23 cellular contexts compared by ENCODE assay signal in genomic region chr5:1176473-1177391, GRCh38. TPM values are rescaled to one million over a fixed set of nuclear protein-coding genes. Genes with fewer than 3 reads are reported as not detected.
DNase-seq lines count a peak whose midpoint lies in the region; ATAC-seq, FAIRE-seq and TF ChIP-seq lines count a peak whose summit lies in the region.
"Had no signal": no experiment of that assay in that cellular context is flagged by ENCODE, and none has a peak within 500 bp of the region (broad histone marks: within the 10 kb centered on the region; RNA-seq: fewer than 3 reads in every experiment).

No MANE protein-coding gene starts in this region.

- TF ChIP-seq POLR2A in K562 (conservative IDR thresholded peaks at IDR 0.05) = no peak

- H3K4me1 ChIP-seq in K562 (replicated peaks in 1 of 2; ENCODE audit: control insufficient read depth in 2 of 2, insufficient read depth in 2 of 2, low read length in 2 of 2) (peaks cover 11 to 67% of the 10 kb centered on the region in 2 experiments; a peak in 4 of 5 replicates), kidney (ENCODE audit: control insufficient read depth in 1 of 2, insufficient read depth in 1 of 2, low read depth in 1 of 2, low read length in 2 of 2) (no peaks in the 10 kb centered on the region)
- H3K4me1 ChIP-seq: suprapubic skin had no signal

- no peak for TF ChIP-seq EP300 in K562 (IDR thresholded peaks at IDR 0.05; ENCODE audit: low read length)

- no peaks in the 10 kb centered on the region for H3K79me2 ChIP-seq in K562 (ENCODE audit: control insufficient read depth, insufficient read depth, low read length)

- H3K9me3 ChIP-seq in K562 (replicated peaks; ENCODE audit: control insufficient read depth, insufficient read depth, low read depth, low read length) = no peaks in the 10 kb centered on the region
- no peaks in the 10 kb centered on the region for H3K9me3 ChIP-seq in kidney (ENCODE audit: control insufficient read depth in 1 of 2, low read length in 2 of 2)
- H3K9me3 ChIP-seq: heart right ventricle, pancreas, suprapubic skin had no signal

- H3K36me3 ChIP-seq in K562 (ENCODE audit: control insufficient read depth, insufficient read depth, low read length) (no peaks in the 10 kb centered on the region), kidney (ENCODE audit: control insufficient read depth in 1 of 2, insufficient read depth in 2 of 2, low read length in 2 of 2) (no peaks in the 10 kb centered on the region)
- H3K36me3 ChIP-seq: heart right ventricle, pancreas, suprapubic skin had no signal

- 0 out of 2 replicates have a peak overlapping the region, but pooled peaks have one; percentile 24 for H2AFZ ChIP-seq in K562 (ENCODE audit: low read depth, low read length)

- no peak for TF ChIP-seq RAD21 in K562 (CRISPR knock-in tag; conservative IDR thresholded peaks at IDR 0.05 in 1 of 2, IDR thresholded peaks at IDR 0.05 in 1 of 2)

- H3K9ac ChIP-seq in K562 (ENCODE audit: insufficient read depth in 1 of 2, low read depth in 2 of 2, low read length in 2 of 2) (peak overlapping the region in 1 of 2 experiments; percentile 61; a peak in 2 of 4 replicates), kidney (ENCODE audit: low read length in 2 of 2) (no peak overlapping the region)

- H3K27ac ChIP-seq in K562 (ENCODE audit: extremely low read depth, low read depth, low read length) (no peak overlapping the region), kidney (ENCODE audit: low read depth in 2 of 2, low read length in 2 of 2) (no peak overlapping the region)
- H3K27ac ChIP-seq: heart right ventricle, pancreas, suprapubic skin had no signal

- WGBS in K562 (ENCODE audit: insufficient coverage, low coverage, missing lambda C conversion rate) = 58% methylated on average over 31 of the region's 42 CpGs

- FAIRE-seq in K562 (lab: Jason Lieb, UNC) (peak; percentile 76), kidney (lab: Jason Lieb, UNC) (no peak)
- FAIRE-seq: pancreas had no signal

- no peak overlapping the region for H3K4me3 ChIP-seq in K562
- H3K4me3 ChIP-seq in kidney (ENCODE audit: low read length in 2 of 2) = no peak overlapping the region
- H3K4me3 ChIP-seq: heart right ventricle, pancreas, smooth muscle cell, suprapubic skin had no signal

- peak; percentile 59 for ATAC-seq in K562
- no peak for ATAC-seq in HG03354 (IDR thresholded peaks at IDR 0.05; ENCODE audit: poor library complexity, severe bottlenecking, unreplicated experiment)
- no peak for ATAC-seq in sciatic nerve
- ATAC-seq: activated CD8-positive, alpha-beta T cell treated with anti-CD3 and anti-CD28 coated beads for 36 hours; activated T-cell treated with anti-CD3 and anti-CD28 coated beads, Interleukin-2, amount 50 U/mL, for 72 hours; heart right ventricle; pancreas had no signal

- CTCF ChIA-PET in K562 (lab: Yijun Ruan, JAX; ENCODE audit: low intra/inter-chr PET ratio) = no interaction called here

- in situ Hi-C loops in K562 (cut with MboI) = no loop called here

- no TSS peak for BruUV-seq in K562 (replicated peaks; lab: Mats Ljungman, UMichigan)

- TF ChIP-seq CTCF in K562 (IDR thresholded peaks at IDR 0.05 in 2 of 3, conservative IDR thresholded peaks at IDR 0.05 in 1 of 3; ENCODE audit: insufficient read depth in 2 of 3, low read depth in 1 of 3, low read length in 3 of 3) (no peak), kidney (IDR thresholded peaks at IDR 0.05; ENCODE audit: borderline replicate concordance, extremely low read depth, insufficient read depth) (no peak)

- peaks cover 0 to 6% of the 10 kb centered on the region in 2 experiments; a peak in 2 of 5 replicates for H3K27me3 ChIP-seq in K562 (ENCODE audit: control insufficient read depth in 2 of 2, insufficient read depth in 2 of 2, low read length in 2 of 2)
- H3K27me3 ChIP-seq: pancreas had no signal

- no peaks in the 10 kb centered on the region for H4K20me1 ChIP-seq in K562 (replicated peaks; ENCODE audit: control insufficient read depth, insufficient read depth, low read length)

- intact Hi-C loops in K562 (cut with micrococcal nuclease) (no loop called here), kidney (cut with DNase I) (no loop called here), sciatic nerve (cut with DNase I) (no loop called here)

- peak; percentile 77 for DNase-seq in ELF-1 (ENCODE audit: low read depth, low spot score)
- peak; percentile 48 for DNase-seq in HT1080 (ENCODE audit: low read depth)
- DNase-seq in K562 (ENCODE audit: extremely low read depth in 1 of 4, low spot score in 3 of 4) = peak; percentile 48 to 89 (median 84)
- DNase-seq in kidney = peak; percentile 74
- no peak for DNase-seq in NCI-H446 treated with DMSO at 0.1 percent for 48 hours (lab: John Stamatoyannopoulos, UW)
- DNase-seq in amniotic stem cell (lab: John Stamatoyannopoulos, UW) = no peak
- DNase-seq in sciatic nerve (ENCODE audit: low spot score) = no peak
- DNase-seq: activated B cell treated with CpG ODN at 0.5 μM for 24 hours; activated CD8-positive, alpha-beta T cell treated with anti-CD3 and anti-CD28 coated beads for 36 hours; activated T-cell treated with anti-CD3 and anti-CD28 coated beads, Interleukin-2, amount 50 U/mL, for 72 hours; caudate nucleus; effector memory CD4-positive, alpha-beta T cell; NCI-H1105; NCI-H2171; RPMI8226; T-helper 1 cell had no signal

- POLR2A ChIA-PET in K562 (lab: Yijun Ruan, JAX) = interaction anchor here (0.6 to 1.5 kb wide), 2 partner anchors 12 to 301 kb away, joined by 3 read pairs; no protein-coding TSS in a partner anchor

- no peaks in the 10 kb centered on the region for H3K9me1 ChIP-seq in K562 (ENCODE audit: control insufficient read depth, insufficient read depth, low read length)

- no peak overlapping the region for H3K4me2 ChIP-seq in K562 (ENCODE audit: insufficient read depth, low read length)
- H3K4me2 ChIP-seq: smooth muscle cell had no signal

TF ChIP-seq in K562, 482 proteins besides CTCF, POLR2A, EP300 and RAD21 (continues in another document):
- TF ChIP-seq NFYB (IDR thresholded peaks at IDR 0.05; ENCODE audit: extremely low read depth, insufficient read length) (peak; percentile 76), FOS (IDR thresholded peaks at IDR 0.05; ENCODE audit: extremely low read depth, insufficient read length) (peak; percentile 28), SP2 (IDR thresholded peaks at IDR 0.05; ENCODE audit: extremely low read depth, low read depth, low read length, poor library complexity, severe bottlenecking) (peak; percentile 19), CAMTA2 (CRISPR knock-in tag; conservative IDR thresholded peaks at IDR 0.05) (no peak)

RNA-seq across cellular contexts. Expression of gene SLC6A19, which starts 24.7 kb away (rescaled TPM):
- not detected in 2 replicates for total RNA-seq in HT1080 (2014; rRNA removed; shearing (Covaris generic))
- polyA plus RNA-seq in HT1080 (2015; cell fraction: cytosol; rRNA removed) = not detected in 2 replicates
- polyA plus RNA-seq in HT1080 (2015; cell fraction: nucleus; rRNA removed) = not detected in 2 replicates
- total RNA-seq in K562 (2011; cell fraction: chromatin; rRNA removed; ENCODE audit: low replicate concordance) = 1.7 and 3.2 TPM in 2 replicates
- 2.1 and 2.2 TPM in 2 replicates for total RNA-seq in K562 (2011; cell fraction: nucleolus; rRNA removed)
- total RNA-seq in K562 (2011; cell fraction: nucleoplasm; rRNA removed) = 1.5 and 1.6 TPM in 2 replicates
- total RNA-seq in K562 (2014; rRNA removed) (0.59 and 1.3 TPM in 2 replicates), K562 (2014; rRNA removed; fragmentation: Illumina TruSeq; extraction: Trizol) (0.26 and 0.47 TPM in 2 replicates), K562 (2015; rRNA removed; fragmentation: Illumina TruSeq; extraction: Trizol) (0.43 and 0.49 TPM in 2 replicates), K562 (2021) (1.3 and 1.6 TPM in 2 replicates), kidney (2.2 TPM), sciatic nerve (0.09 TPM)
- polyA plus RNA-seq in K562 (2011; rRNA removed) (0.26 and 0.65 TPM in 2 replicates), K562 (2014; fragmentation: Illumina TruSeq; extraction: Trizol) (0.74 and 1.1 TPM in 2 replicates), K562 (2014; fragmentation: Nextera tagmentation; extraction: Ambion mirVana) (under 1 TPM; 0.03 to 0.04 TPM), K562 (2014; rRNA removed) (1.0 and 1.1 TPM in 2 replicates), kidney (ENCODE audit: insufficient read depth, low read depth, low replicate concordance) (69.3 TPM)
- 0.27 and 1.1 TPM in 2 replicates for polyA plus RNA-seq in K562 (2011; cell fraction: cytosol; rRNA removed)
- polyA plus RNA-seq in K562 (2011; cell fraction: nucleus; rRNA removed) = 1.4 and 5.0 TPM in 2 replicates
- 4.1 and 5.2 TPM in 2 replicates for polyA plus RNA-seq in K562 (2012)
- 0.21 and 1.3 TPM in 2 replicates for polyA minus RNA-seq in K562 (2011; rRNA and poly(A)+ RNA removed)
- 0.27 and 0.95 TPM in 2 replicates for polyA minus RNA-seq in K562 (2011; cell fraction: cytosol; rRNA and poly(A)+ RNA removed)
- 0.22 and 0.67 TPM in 2 replicates for polyA minus RNA-seq in K562 (2011; cell fraction: nucleus; rRNA and poly(A)+ RNA removed)
- total RNA-seq: activated B cell treated with CpG ODN at 0.5 μM for 24 hours; activated CD8-positive, alpha-beta T cell treated with anti-CD3 and anti-CD28 coated beads for 36 hours; activated T-cell treated with anti-CD3 and anti-CD28 coated beads, Interleukin-2, amount 50 U/mL, for 72 hours; fibroblast of lung; smooth muscle cell had no signal
- polyA plus RNA-seq: fibroblast of lung, heart right ventricle, IgD-negative memory B cell, smooth muscle cell had no signal

RNA-seq across cellular contexts. Expression of gene SLC6A18, which starts 48.4 kb away (rescaled TPM):
- total RNA-seq in HT1080 (2014; rRNA removed; shearing (Covaris generic)) = not detected in 2 replicates
- polyA plus RNA-seq in HT1080 (2015; cell fraction: cytosol; rRNA removed) = not detected in 2 replicates
- not detected in 2 replicates for polyA plus RNA-seq in HT1080 (2015; cell fraction: nucleus; rRNA removed)
- total RNA-seq in K562 (2011; cell fraction: chromatin; rRNA removed; ENCODE audit: low replicate concordance) = not detected in 2 replicates
- total RNA-seq in K562 (2011; cell fraction: nucleolus; rRNA removed) = not detected in 2 replicates
- total RNA-seq in K562 (2011; cell fraction: nucleoplasm; rRNA removed) = not detected in 2 replicates
- total RNA-seq in K562 (2014; rRNA removed) (not detected in 2 replicates), K562 (2014; rRNA removed; fragmentation: Illumina TruSeq; extraction: Trizol) (not detected in 2 replicates), K562 (2015; rRNA removed; fragmentation: Illumina TruSeq; extraction: Trizol) (not detected in 2 replicates), K562 (2021) (not detected in 2 replicates), kidney (not detected), sciatic nerve (not detected)
- polyA plus RNA-seq in K562 (2011; rRNA removed) (not detected in 2 replicates), K562 (2014; fragmentation: Illumina TruSeq; extraction: Trizol) (not detected in 2 replicates), K562 (2014; fragmentation: Nextera tagmentation; extraction: Ambion mirVana) (not detected), K562 (2014; rRNA removed) (not detected in 2 replicates), kidney (ENCODE audit: insufficient read depth, low read depth, low replicate concordance) (1.5 TPM)
- not detected in 2 replicates for polyA plus RNA-seq in K562 (2011; cell fraction: cytosol; rRNA removed)
- polyA plus RNA-seq in K562 (2011; cell fraction: nucleus; rRNA removed) = not detected in 2 replicates
- polyA plus RNA-seq in K562 (2012) = not detected in 2 replicates
- not detected in 2 replicates for polyA minus RNA-seq in K562 (2011; rRNA and poly(A)+ RNA removed)
- not detected in 2 replicates for polyA minus RNA-seq in K562 (2011; cell fraction: cytosol; rRNA and poly(A)+ RNA removed)
- not detected in 2 replicates for polyA minus RNA-seq in K562 (2011; cell fraction: nucleus; rRNA and poly(A)+ RNA removed)
- total RNA-seq: activated B cell treated with CpG ODN at 0.5 μM for 24 hours; activated CD8-positive, alpha-beta T cell treated with anti-CD3 and anti-CD28 coated beads for 36 hours; activated T-cell treated with anti-CD3 and anti-CD28 coated beads, Interleukin-2, amount 50 U/mL, for 72 hours; fibroblast of lung; heart right ventricle; pancreas; smooth muscle cell; suprapubic skin had no signal
- polyA plus RNA-seq: fibroblast of lung, heart right ventricle, IgD-negative memory B cell, smooth muscle cell had no signal

Comparison
In these comparisons a context has a peak if more than half of its experiments do, and no peak if none do; other contexts are left out.
1. DNase-seq: peak in ELF-1 (single experiment), HT1080 (single experiment), K562 (4 of 4) and kidney (single experiment); none in NCI-H446 treated with DMSO at 0.1 percent for 48 hours (single experiment), amniotic stem cell (single experiment) and sciatic nerve (single experiment).